In the genomic region with DNA sequence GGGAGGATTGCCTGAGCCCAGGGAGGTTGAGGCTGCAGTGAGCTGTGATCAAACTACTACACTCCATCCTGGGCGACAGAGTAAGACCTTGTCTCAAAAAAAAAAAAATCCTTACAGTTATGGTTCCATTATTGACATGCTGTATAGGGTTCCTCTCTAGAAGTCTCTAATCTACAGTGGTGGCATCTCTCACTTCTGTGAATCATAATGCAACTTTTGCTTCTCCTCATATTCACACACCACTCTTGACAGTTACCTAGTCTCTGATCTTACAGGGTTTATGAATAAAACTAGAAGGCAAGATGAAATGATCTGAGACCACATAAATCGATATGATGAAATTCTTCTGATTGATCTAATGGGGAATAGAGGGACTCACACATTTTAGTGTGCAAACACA, we compare ENCODE assay signal across 8 cellular contexts. TPM values are rescaled to one million over a fixed set of nuclear protein-coding genes. Genes with fewer than 3 reads are reported as not detected.
DNase-seq lines count a peak whose midpoint lies in the region; ATAC-seq and TF ChIP-seq lines count a peak whose summit lies in the region.

No MANE protein-coding gene starts in this region.

- H3K9me3 Mint-ChIP-seq in dendritic cell treated with granulocyte-macrophage colony-stimulating factor and Interleukin-4, amounts not matched to agents 40 ng/mL and 50 ng/mL, for 4 days: no peaks in the 10 kb centered on the region

- peak; percentile 52 for DNase-seq in GM06990 (ENCODE audit: extremely low read depth, insufficient read length)
- peak; percentile 7 for DNase-seq in GM20000 (ENCODE audit: low spot score)
- no peak for DNase-seq in BE2C
- DNase-seq in stimulated activated CD4-positive, alpha-beta T cell treated with anti-CD3 and anti-CD28 coated beads, Interleukin-4, amount 100 ng/mL, for 1 hour: no peak
- no peak for DNase-seq in HuH-7 (ENCODE audit: low spot score)
- DNase-seq in stimulated activated CD4-positive, alpha-beta T cell treated with anti-CD3 and anti-CD28 coated beads, Interleukin-2, amount 100 ng/mL, for 48 hours: no peak

- no peaks in the 10 kb centered on the region for H3K4me1 ChIP-seq in BE2C

- intact Hi-C loops in dendritic cell treated with granulocyte-macrophage colony-stimulating factor and Interleukin-4, amounts not matched to agents 40 ng/mL and 50 ng/mL, for 4 days (cut with micrococcal nuclease): loop anchor here (5.0 kb wide), 1 partner anchor 39 kb away; a partner anchor contains a TSS

- H3K36me3 ChIP-seq in GM06990 (ENCODE audit: control insufficient read depth, insufficient read depth, low read length): no peaks in the 10 kb centered on the region
- no peaks in the 10 kb centered on the region for H3K36me3 ChIP-seq in BE2C

- no peaks in the 10 kb centered on the region for H3K9me3 ChIP-seq in BE2C

- H3K4me1 Mint-ChIP-seq in dendritic cell treated with granulocyte-macrophage colony-stimulating factor and Interleukin-4, amounts not matched to agents 40 ng/mL and 50 ng/mL, for 4 days (ENCODE audit: low read depth): peaks cover 21% of the 10 kb centered on the region

- H3K27ac Mint-ChIP-seq in dendritic cell treated with granulocyte-macrophage colony-stimulating factor and Interleukin-4, amounts not matched to agents 40 ng/mL and 50 ng/mL, for 4 days: peak overlapping the region; percentile 76

- peak; percentile 69 for ATAC-seq in HG03378 (IDR thresholded peaks at IDR 0.05; ENCODE audit: unreplicated experiment)

- H3K36me3 Mint-ChIP-seq in dendritic cell treated with granulocyte-macrophage colony-stimulating factor and Interleukin-4, amounts not matched to agents 40 ng/mL and 50 ng/mL, for 4 days (ENCODE audit: low read depth): peaks cover 9% of the 10 kb centered on the region

- H3K4me3 ChIP-seq in GM06990 (replicated peaks; ENCODE audit: low read depth, low read length) (0 out of 2 replicates have a peak overlapping the region, but pooled peaks have one; percentile 15), BE2C (ENCODE audit: low read depth, low read length) (no peak overlapping the region)

- TF ChIP-seq CTCF in GM06990 (IDR thresholded peaks at IDR 0.05; ENCODE audit: insufficient read depth, low read length, poor library complexity, severe bottlenecking): no peak
- no peak for TF ChIP-seq CTCF in GM20000 (IDR thresholded peaks at IDR 0.05; ENCODE audit: extremely low read depth, missing control alignments)
- TF ChIP-seq CTCF in BE2C (IDR thresholded peaks at IDR 0.05; ENCODE audit: low read depth, low read length): no peak

- no peaks in the 10 kb centered on the region for H3K27me3 Mint-ChIP-seq in dendritic cell treated with granulocyte-macrophage colony-stimulating factor and Interleukin-4, amounts not matched to agents 40 ng/mL and 50 ng/mL, for 4 days

- H3K4me3 Mint-ChIP-seq in dendritic cell treated with granulocyte-macrophage colony-stimulating factor and Interleukin-4, amounts not matched to agents 40 ng/mL and 50 ng/mL, for 4 days: peak overlapping the region; percentile 17

- H3K27me3 ChIP-seq in GM06990 (replicated peaks; ENCODE audit: control insufficient read depth, insufficient read depth, low read length) (no peaks in the 10 kb centered on the region), BE2C (no peaks in the 10 kb centered on the region)

RNA-seq across cellular contexts. Expression of a gene that starts 40.6 kb away (rescaled TPM):
- polyA plus RNA-seq in BE2C (2012; ENCODE audit: insufficient read depth, insufficient read length, low read depth): 12.8 TPM

Comparison
In these comparisons a context has a peak if more than half of its experiments do, and no peak if none do; other contexts are left out.
1. DNase-seq: peak in GM06990 (single experiment) and GM20000 (single experiment); none in BE2C (single experiment), stimulated activated CD4-positive, alpha-beta T cell treated with anti-CD3 and anti-CD28 coated beads, Interleukin-4, amount 100 ng/mL, for 1 hour (single experiment), HuH-7 (single experiment) and stimulated activated CD4-positive, alpha-beta T cell treated with anti-CD3 and anti-CD28 coated beads, Interleukin-2, amount 100 ng/mL, for 48 hours (0 of 2).